ENCODE assay signal across 8 cellular contexts in the genomic region with DNA sequence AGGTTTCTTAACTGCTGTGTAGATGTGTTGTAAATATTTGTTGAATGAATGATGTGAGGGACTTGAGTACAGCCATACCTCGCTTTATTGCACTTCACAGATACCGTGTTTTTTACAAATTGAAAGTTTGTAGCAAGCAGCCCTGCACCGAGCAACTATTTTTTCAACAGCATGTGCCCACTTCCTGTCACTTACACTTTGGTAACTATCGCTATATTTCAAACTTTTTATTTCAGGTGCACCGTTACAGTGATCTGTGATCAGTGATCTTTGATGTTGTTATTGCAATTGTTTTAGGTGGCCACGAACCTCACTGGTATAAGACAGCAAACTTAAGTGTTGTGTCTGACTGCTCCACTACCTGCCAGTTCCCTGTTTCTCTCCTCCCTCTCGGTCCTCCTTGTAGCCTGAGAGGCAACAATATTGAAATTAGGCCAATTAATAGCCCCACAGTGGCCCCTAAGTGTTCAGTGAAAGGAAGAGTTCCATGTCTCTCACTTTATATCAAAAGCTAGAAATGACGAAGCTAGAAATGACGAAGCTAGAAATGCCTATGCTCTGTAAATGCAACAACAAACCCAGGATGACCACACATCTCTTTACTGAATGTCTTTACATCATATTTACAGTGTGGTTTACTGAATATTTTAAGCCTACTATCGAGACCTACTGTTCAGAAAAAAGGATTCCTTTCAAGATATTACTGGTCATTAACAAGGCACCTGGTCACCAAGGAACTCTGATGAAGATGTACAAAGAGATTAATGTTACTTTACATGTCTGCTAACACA. TPM values are rescaled to one million over a fixed set of nuclear protein-coding genes. Genes with fewer than 3 reads are reported as not detected.
DNase-seq lines count a peak whose midpoint lies in the region; ATAC-seq and TF ChIP-seq lines count a peak whose summit lies in the region.

No MANE protein-coding gene starts in this region.

- 77% methylated on average over 10 of the region's 10 CpGs for WGBS in esophagus muscularis mucosa
- WGBS in psoas muscle, 3 donors = 88 to 91% (median 88%) methylated on average over 10 of the region's 10 CpGs

- no peak for TF ChIP-seq POLR2A in esophagus muscularis mucosa (IDR thresholded peaks at IDR 0.05; ENCODE audit: low read depth)

- ATAC-seq in psoas muscle = no peak
- ATAC-seq in HG02610 (IDR thresholded peaks at IDR 0.05; ENCODE audit: unreplicated experiment) = no peak

- intact Hi-C loops in esophagus muscularis mucosa (cut with DNase I) (no loop called here), psoas muscle (cut with DNase I) (no loop called here)

- H3K4me1 ChIP-seq in SJCRH30 (peaks cover 6% of the 10 kb centered on the region), esophagus muscularis mucosa (peaks cover 12 to 19% (median 16%) of the 10 kb centered on the region in 4 donors), psoas muscle (peaks cover 14% of the 10 kb centered on the region)

- no peak for TF ChIP-seq CTCF in GM12864 (IDR thresholded peaks at IDR 0.05; ENCODE audit: low read depth, low read length, missing control alignments)
- TF ChIP-seq CTCF in esophagus muscularis mucosa (IDR thresholded peaks at IDR 0.05) = no peak
- no peak for TF ChIP-seq CTCF in psoas muscle (IDR thresholded peaks at IDR 0.05)

- H3K27me3 ChIP-seq in SJCRH30 = no peaks in the 10 kb centered on the region
- no peaks in the 10 kb centered on the region for H3K27me3 ChIP-seq in esophagus muscularis mucosa
- no peaks in the 10 kb centered on the region for H3K27me3 ChIP-seq in psoas muscle (ENCODE audit: insufficient read depth in 3 of 3, low read length in 2 of 3)

- H3K9me3 ChIP-seq in SJCRH30 (replicated peaks) (no peaks in the 10 kb centered on the region), esophagus muscularis mucosa (no peaks in the 10 kb centered on the region), psoas muscle (no peaks in the 10 kb centered on the region)

- peak overlapping the region; percentile 68 for H3K4me3 ChIP-seq in GM12864 (ENCODE audit: low read depth, low read length)
- H3K4me3 ChIP-seq in SJCRH30 = peak overlapping the region; percentile 71
- H3K4me3 ChIP-seq in esophagus muscularis mucosa = peak overlapping the region; percentile 67 to 88 (median 84)
- peak overlapping the region; percentile 91 for H3K4me3 ChIP-seq in psoas muscle

- no peaks in the 10 kb centered on the region for H3K36me3 ChIP-seq in SJCRH30
- H3K36me3 ChIP-seq in esophagus muscularis mucosa = peaks cover 0 to 9% (median 4%) of the 10 kb centered on the region in 4 donors
- no peaks in the 10 kb centered on the region for H3K36me3 ChIP-seq in psoas muscle (ENCODE audit: insufficient read depth in 1 of 2, low read depth in 1 of 2)

- TF ChIP-seq EP300 in esophagus muscularis mucosa (IDR thresholded peaks at IDR 0.05) = no peak

- DNase-seq in GM12864 (ENCODE audit: low read depth) (no peak), SJCRH30 (no peak), esophagus muscularis mucosa (ENCODE audit: extremely low spot score) (no peak), psoas muscle (no peak), NCI-H1105 (lab: John Stamatoyannopoulos, UW) (no peak), COLO668 (lab: John Stamatoyannopoulos, UW; ENCODE audit: unreplicated experiment) (no peak), putamen (ENCODE audit: low spot score) (no peak)

- H3K27ac ChIP-seq in SJCRH30 = no peak overlapping the region
- peak overlapping the region in 3 of 4 donors; percentile 83 to 84 (median 84) for H3K27ac ChIP-seq in esophagus muscularis mucosa (replicated peaks in 1 of 4)
- no peak overlapping the region for H3K27ac ChIP-seq in psoas muscle

RNA-seq across cellular contexts. Expression of a gene that starts 1.0 kb away (rescaled TPM):
- 9.0 and 11.8 TPM in 2 replicates for total RNA-seq in SJCRH30 (2014; rRNA removed; shearing (Covaris generic))
- total RNA-seq in esophagus muscularis mucosa (10 to 100 TPM in 3 of 4 donors, 1 to 10 TPM in 1; 9.4 to 21.1 (median 15.4) TPM), psoas muscle (1 to 10 TPM; 2.7 to 8.6 (median 4.1) TPM)
- polyA plus RNA-seq in psoas muscle = 1 to 10 TPM; 1.5 to 4.1 (median 2.2) TPM

RNA-seq across cellular contexts. Expression of a gene that starts 7.7 kb away (rescaled TPM):
- total RNA-seq in SJCRH30 (2014; rRNA removed; shearing (Covaris generic)) = 16.3 and 29.7 TPM in 2 replicates
- total RNA-seq in esophagus muscularis mucosa (10 to 100 TPM; 23.8 to 51.4 (median 25.0) TPM), psoas muscle (10 to 100 TPM; 24.8 to 34.2 (median 26.6) TPM)
- polyA plus RNA-seq in psoas muscle = 10 to 100 TPM in 2 of 3 donors, 1 to 10 TPM in 1; 9.2 to 23.4 (median 10.4) TPM

Comparison
In these comparisons a context has a peak if more than half of its experiments do, and no peak if none do; other contexts are left out.
1. H3K27ac ChIP-seq: peak in esophagus muscularis mucosa (3 of 4); none in SJCRH30 (single experiment) and psoas muscle (single experiment).
2. Peak in every context shown above with its lines, with median percentiles within 50 percentile points of each other: H3K4me3 ChIP-seq.